2 cellular contexts compared by ENCODE assay signal in genomic region chr3:139524841-139525538, GRCh38.
TF ChIP-seq lines count a peak whose summit lies in the region.

No MANE protein-coding gene starts in this region.

TF ChIP-seq in GM23338, 12 proteins besides CTCF, POLR2A, EP300 and RAD21:
- TF ChIP-seq ZNF114 (CRISPR knock-in tag; IDR thresholded peaks at IDR 0.05) (no peak), POLR2AphosphoS5 (IDR thresholded peaks at IDR 0.05; ENCODE audit: low read depth) (no peak), CREB1 (CRISPR knock-in tag; IDR thresholded peaks at IDR 0.05; ENCODE audit: low read depth) (no peak), EZH2phosphoT487 (IDR thresholded peaks at IDR 0.05; ENCODE audit: unreplicated experiment) (no peak), STAT1 (IDR thresholded peaks at IDR 0.05; ENCODE audit: unreplicated experiment) (no peak), ZNF331 (CRISPR knock-in tag; IDR thresholded peaks at IDR 0.05; ENCODE audit: low read depth) (no peak), NANOG (IDR thresholded peaks at IDR 0.05; ENCODE audit: borderline replicate concordance) (no peak), JUNB (IDR thresholded peaks at IDR 0.05; ENCODE audit: unreplicated experiment) (no peak), EZH2 (IDR thresholded peaks at IDR 0.05; ENCODE audit: low read depth, unreplicated experiment) (no peak)
- TF ChIP-seq, protein P1, sequence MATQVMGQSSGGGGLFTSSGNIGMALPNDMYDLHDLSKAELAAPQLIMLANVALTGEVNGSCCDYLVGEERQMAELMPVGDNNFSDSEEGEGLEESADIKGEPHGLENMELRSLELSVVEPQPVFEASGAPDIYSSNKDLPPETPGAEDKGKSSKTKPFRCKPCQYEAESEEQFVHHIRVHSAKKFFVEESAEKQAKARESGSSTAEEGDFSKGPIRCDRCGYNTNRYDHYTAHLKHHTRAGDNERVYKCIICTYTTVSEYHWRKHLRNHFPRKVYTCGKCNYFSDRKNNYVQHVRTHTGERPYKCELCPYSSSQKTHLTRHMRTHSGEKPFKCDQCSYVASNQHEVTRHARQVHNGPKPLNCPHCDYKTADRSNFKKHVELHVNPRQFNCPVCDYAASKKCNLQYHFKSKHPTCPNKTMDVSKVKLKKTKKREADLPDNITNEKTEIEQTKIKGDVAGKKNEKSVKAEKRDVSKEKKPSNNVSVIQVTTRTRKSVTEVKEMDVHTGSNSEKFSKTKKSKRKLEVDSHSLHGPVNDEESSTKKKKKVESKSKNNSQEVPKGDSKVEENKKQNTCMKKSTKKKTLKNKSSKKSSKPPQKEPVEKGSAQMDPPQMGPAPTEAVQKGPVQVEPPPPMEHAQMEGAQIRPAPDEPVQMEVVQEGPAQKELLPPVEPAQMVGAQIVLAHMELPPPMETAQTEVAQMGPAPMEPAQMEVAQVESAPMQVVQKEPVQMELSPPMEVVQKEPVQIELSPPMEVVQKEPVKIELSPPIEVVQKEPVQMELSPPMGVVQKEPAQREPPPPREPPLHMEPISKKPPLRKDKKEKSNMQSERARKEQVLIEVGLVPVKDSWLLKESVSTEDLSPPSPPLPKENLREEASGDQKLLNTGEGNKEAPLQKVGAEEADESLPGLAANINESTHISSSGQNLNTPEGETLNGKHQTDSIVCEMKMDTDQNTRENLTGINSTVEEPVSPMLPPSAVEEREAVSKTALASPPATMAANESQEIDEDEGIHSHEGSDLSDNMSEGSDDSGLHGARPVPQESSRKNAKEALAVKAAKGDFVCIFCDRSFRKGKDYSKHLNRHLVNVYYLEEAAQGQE (IDR thresholded peaks at IDR 0.05; ENCODE audit: unreplicated experiment) = no peak
- TF ChIP-seq, protein P2, sequence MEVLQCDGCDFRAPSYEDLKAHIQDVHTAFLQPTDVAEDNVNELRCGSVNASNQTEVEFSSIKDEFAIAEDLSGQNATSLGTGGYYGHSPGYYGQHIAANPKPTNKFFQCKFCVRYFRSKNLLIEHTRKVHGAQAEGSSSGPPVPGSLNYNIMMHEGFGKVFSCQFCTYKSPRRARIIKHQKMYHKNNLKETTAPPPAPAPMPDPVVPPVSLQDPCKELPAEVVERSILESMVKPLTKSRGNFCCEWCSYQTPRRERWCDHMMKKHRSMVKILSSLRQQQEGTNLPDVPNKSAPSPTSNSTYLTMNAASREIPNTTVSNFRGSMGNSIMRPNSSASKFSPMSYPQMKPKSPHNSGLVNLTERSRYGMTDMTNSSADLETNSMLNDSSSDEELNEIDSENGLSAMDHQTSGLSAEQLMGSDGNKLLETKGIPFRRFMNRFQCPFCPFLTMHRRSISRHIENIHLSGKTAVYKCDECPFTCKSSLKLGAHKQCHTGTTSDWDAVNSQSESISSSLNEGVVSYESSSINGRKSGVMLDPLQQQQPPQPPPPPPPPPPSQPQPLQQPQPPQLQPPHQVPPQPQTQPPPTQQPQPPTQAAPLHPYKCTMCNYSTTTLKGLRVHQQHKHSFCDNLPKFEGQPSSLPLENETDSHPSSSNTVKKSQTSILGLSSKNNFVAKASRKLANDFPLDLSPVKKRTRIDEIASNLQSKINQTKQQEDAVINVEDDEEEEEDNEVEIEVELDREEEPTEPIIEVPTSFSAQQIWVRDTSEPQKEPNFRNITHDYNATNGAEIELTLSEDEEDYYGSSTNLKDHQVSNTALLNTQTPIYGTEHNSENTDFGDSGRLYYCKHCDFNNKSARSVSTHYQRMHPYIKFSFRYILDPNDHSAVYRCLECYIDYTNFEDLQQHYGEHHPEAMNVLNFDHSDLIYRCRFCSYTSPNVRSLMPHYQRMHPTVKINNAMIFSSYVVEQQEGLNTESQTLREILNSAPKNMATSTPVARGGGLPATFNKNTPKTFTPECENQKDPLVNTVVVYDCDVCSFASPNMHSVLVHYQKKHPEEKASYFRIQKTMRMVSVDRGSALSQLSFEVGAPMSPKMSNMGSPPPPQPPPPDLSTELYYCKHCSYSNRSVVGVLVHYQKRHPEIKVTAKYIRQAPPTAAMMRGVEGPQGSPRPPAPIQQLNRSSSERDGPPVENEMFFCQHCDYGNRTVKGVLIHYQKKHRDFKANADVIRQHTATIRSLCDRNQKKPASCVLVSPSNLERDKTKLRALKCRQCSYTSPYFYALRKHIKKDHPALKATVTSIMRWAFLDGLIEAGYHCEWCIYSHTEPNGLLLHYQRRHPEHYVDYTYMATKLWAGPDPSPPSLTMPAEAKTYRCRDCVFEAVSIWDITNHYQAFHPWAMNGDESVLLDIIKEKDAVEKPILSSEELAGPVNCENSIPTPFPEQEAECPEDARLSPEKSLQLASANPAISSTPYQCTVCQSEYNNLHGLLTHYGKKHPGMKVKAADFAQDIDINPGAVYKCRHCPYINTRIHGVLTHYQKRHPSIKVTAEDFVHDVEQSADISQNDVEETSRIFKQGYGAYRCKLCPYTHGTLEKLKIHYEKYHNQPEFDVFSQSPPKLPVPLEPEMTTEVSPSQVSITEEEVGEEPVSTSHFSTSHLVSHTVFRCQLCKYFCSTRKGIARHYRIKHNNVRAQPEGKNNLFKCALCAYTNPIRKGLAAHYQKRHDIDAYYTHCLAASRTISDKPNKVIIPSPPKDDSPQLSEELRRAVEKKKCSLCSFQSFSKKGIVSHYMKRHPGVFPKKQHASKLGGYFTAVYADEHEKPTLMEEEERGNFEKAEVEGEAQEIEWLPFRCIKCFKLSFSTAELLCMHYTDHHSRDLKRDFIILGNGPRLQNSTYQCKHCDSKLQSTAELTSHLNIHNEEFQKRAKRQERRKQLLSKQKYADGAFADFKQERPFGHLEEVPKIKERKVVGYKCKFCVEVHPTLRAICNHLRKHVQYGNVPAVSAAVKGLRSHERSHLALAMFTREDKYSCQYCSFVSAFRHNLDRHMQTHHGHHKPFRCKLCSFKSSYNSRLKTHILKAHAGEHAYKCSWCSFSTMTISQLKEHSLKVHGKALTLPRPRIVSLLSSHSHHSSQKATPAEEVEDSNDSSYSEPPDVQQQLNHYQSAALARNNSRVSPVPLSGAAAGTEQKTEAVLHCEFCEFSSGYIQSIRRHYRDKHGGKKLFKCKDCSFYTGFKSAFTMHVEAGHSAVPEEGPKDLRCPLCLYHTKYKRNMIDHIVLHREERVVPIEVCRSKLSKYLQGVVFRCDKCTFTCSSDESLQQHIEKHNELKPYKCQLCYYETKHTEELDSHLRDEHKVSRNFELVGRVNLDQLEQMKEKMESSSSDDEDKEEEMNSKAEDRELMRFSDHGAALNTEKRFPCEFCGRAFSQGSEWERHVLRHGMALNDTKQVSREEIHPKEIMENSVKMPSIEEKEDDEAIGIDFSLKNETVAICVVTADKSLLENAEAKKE (CRISPR knock-in tag; IDR thresholded peaks at IDR 0.05) = no peak
- TF ChIP-seq, protein P3, sequence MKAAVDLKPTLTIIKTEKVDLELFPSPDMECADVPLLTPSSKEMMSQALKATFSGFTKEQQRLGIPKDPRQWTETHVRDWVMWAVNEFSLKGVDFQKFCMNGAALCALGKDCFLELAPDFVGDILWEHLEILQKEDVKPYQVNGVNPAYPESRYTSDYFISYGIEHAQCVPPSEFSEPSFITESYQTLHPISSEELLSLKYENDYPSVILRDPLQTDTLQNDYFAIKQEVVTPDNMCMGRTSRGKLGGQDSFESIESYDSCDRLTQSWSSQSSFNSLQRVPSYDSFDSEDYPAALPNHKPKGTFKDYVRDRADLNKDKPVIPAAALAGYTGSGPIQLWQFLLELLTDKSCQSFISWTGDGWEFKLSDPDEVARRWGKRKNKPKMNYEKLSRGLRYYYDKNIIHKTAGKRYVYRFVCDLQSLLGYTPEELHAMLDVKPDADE (IDR thresholded peaks at IDR 0.05) = no peak

TF ChIP-seq in H1, 55 proteins besides CTCF, POLR2A, EP300 and RAD21:
- TF ChIP-seq ATF2 (IDR thresholded peaks at IDR 0.05; ENCODE audit: low read length) (no peak), CHD1 (IDR thresholded peaks at IDR 0.05; ENCODE audit: low read depth, low read length) (no peak), BRCA1 (IDR thresholded peaks at IDR 0.05; ENCODE audit: low read depth, low read length) (no peak), TEAD4 (IDR thresholded peaks at IDR 0.05; ENCODE audit: low read depth, low read length) (no peak), RBBP5 (IDR thresholded peaks at IDR 0.05; ENCODE audit: borderline replicate concordance, low read depth, low read length) (no peak), KDM4A (IDR thresholded peaks at IDR 0.05; ENCODE audit: low read depth, low read length, severe bottlenecking) (no peak), EGR1 (IDR thresholded peaks at IDR 0.05; ENCODE audit: borderline replicate concordance, low read depth, low read length) (no peak), KDM1A (IDR thresholded peaks at IDR 0.05; ENCODE audit: borderline replicate concordance, low read length) (no peak), SRF (IDR thresholded peaks at IDR 0.05; ENCODE audit: low read depth, low read length) (no peak), CBX5 (IDR thresholded peaks at IDR 0.05; ENCODE audit: low read depth, low read length) (no peak), SAP30 (IDR thresholded peaks at IDR 0.05; ENCODE audit: insufficient read depth, insufficient replicate concordance, low read length) (no peak), RFX5 (IDR thresholded peaks at IDR 0.05; ENCODE audit: borderline replicate concordance, low read depth, low read length) (no peak), FOSL1 (IDR thresholded peaks at IDR 0.05; ENCODE audit: insufficient read depth, low read depth, low read length) (no peak), RNF2 (IDR thresholded peaks at IDR 0.05; ENCODE audit: borderline replicate concordance, low read depth, low read length, missing control alignments, poor library complexity, severe bottlenecking) (no peak), NRF1 (IDR thresholded peaks at IDR 0.05; ENCODE audit: low read depth, low read length) (no peak), POU5F1 (IDR thresholded peaks at IDR 0.05; ENCODE audit: low read depth, low read length) (no peak), E2F6 (IDR thresholded peaks at IDR 0.05) (no peak)
- TF ChIP-seq, protein P4, sequence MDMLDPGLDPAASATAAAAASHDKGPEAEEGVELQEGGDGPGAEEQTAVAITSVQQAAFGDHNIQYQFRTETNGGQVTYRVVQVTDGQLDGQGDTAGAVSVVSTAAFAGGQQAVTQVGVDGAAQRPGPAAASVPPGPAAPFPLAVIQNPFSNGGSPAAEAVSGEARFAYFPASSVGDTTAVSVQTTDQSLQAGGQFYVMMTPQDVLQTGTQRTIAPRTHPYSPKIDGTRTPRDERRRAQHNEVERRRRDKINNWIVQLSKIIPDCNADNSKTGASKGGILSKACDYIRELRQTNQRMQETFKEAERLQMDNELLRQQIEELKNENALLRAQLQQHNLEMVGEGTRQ (IDR thresholded peaks at IDR 0.05; ENCODE audit: low read length) = no peak
